Comparison of ENCODE assay signal across 13 cellular contexts in genomic region chr1:71780681-71781080, GRCh38.
DNase-seq lines count a peak whose midpoint lies in the region; ATAC-seq, FAIRE-seq and TF ChIP-seq lines count a peak whose summit lies in the region.
"Had no signal": no experiment of that assay in that cellular context is flagged by ENCODE, and none has a peak within 500 bp of the region (broad histone marks: within the 10 kb centered on the region; RNA-seq: fewer than 3 reads in every experiment).

No MANE protein-coding gene starts in this region.

- H3K36me3 ChIP-seq in breast epithelium (no peaks in the 10 kb centered on the region), kidney (ENCODE audit: control insufficient read depth in 1 of 2, insufficient read depth in 2 of 2, low read length in 2 of 2) (no peaks in the 10 kb centered on the region)
- H3K36me3 ChIP-seq: right atrium auricular region had no signal

- H3K4me1 ChIP-seq in breast epithelium (no peaks in the 10 kb centered on the region), kidney (ENCODE audit: control insufficient read depth in 1 of 2, insufficient read depth in 1 of 2, low read depth in 1 of 2, low read length in 2 of 2) (peaks cover 2 to 14% of the 10 kb centered on the region in 2 donors)
- H3K4me1 ChIP-seq: A549 had no signal

- no peaks in the 10 kb centered on the region for H3K9me3 Mint-ChIP-seq in MCF 10A (ENCODE audit: unreplicated experiment)
- no peaks in the 10 kb centered on the region for H3K9me3 Mint-ChIP-seq in stimulated activated memory B cell treated with anti-CD40 and anti-IgM and Interleukin-4, amounts not matched to agents 10 μg/mL and 1 μg/mL and 100 μg/mL, for 72 hours

- H3K27me3 ChIP-seq in breast epithelium, result no peaks in the 10 kb centered on the region
- H3K27me3 ChIP-seq: right atrium auricular region had no signal

- peaks cover 5% of the 10 kb centered on the region for H3K4me1 Mint-ChIP-seq in MCF 10A (ENCODE audit: insufficient read depth, unreplicated experiment)
- no peaks in the 10 kb centered on the region for H3K4me1 Mint-ChIP-seq in stimulated activated memory B cell treated with anti-CD40 and anti-IgM and Interleukin-4, amounts not matched to agents 10 μg/mL and 1 μg/mL and 100 μg/mL, for 72 hours

- CTCF ChIA-PET in MCF 10A (lab: Yijun Ruan, JAX), result no interaction called here

- no peak for FAIRE-seq in kidney (lab: Jason Lieb, UNC)
- FAIRE-seq: A549 had no signal

- no peak overlapping the region for H3K4me3 Mint-ChIP-seq in MCF 10A (ENCODE audit: unreplicated experiment)
- no peak overlapping the region for H3K4me3 Mint-ChIP-seq in stimulated activated memory B cell treated with anti-CD40 and anti-IgM and Interleukin-4, amounts not matched to agents 10 μg/mL and 1 μg/mL and 100 μg/mL, for 72 hours

- TF ChIP-seq POLR2A in breast epithelium (IDR thresholded peaks at IDR 0.05) (no peak), erythroblast (IDR thresholded peaks at IDR 0.05; ENCODE audit: low read length) (no peak)

- DNase-seq in MCF 10A (ENCODE audit: unreplicated experiment), result peak; percentile 18
- DNase-seq in breast epithelium (ENCODE audit: low spot score in 2 of 2), result no peak
- DNase-seq in HT1080 (ENCODE audit: low read depth), result peak; percentile 52
- no peak for DNase-seq in NCI-H1417 treated with DMSO at 0.1 percent for 48 hours (lab: John Stamatoyannopoulos, UW)
- DNase-seq in erythroblast (lab: John Stamatoyannopoulos, UW), result no peak
- no peak for DNase-seq in kidney
- DNase-seq: activated T-cell treated with anti-CD3 and anti-CD28 coated beads, Interleukin-2, amount 50 U/mL, for 48 hours; GF-D8; NCI-H2107 had no signal

- H3K27me3 Mint-ChIP-seq in MCF 10A (ENCODE audit: insufficient read depth, unreplicated experiment), result no peaks in the 10 kb centered on the region
- no peaks in the 10 kb centered on the region for H3K27me3 Mint-ChIP-seq in stimulated activated memory B cell treated with anti-CD40 and anti-IgM and Interleukin-4, amounts not matched to agents 10 μg/mL and 1 μg/mL and 100 μg/mL, for 72 hours

- intact Hi-C loops in MCF 10A (cut with micrococcal nuclease) (no loop called here), breast epithelium (cut with DNase I; ENCODE audit: low total_unique reads) (no loop called here), kidney (cut with DNase I) (no loop called here)

- TF ChIP-seq CTCF in MCF 10A (IDR thresholded peaks at IDR 0.05; ENCODE audit: unreplicated experiment), result no peak
- no peak for TF ChIP-seq CTCF in breast epithelium (IDR thresholded peaks at IDR 0.05)
- no peak for TF ChIP-seq CTCF in kidney (IDR thresholded peaks at IDR 0.05; ENCODE audit: borderline replicate concordance, extremely low read depth, insufficient read depth)

- ATAC-seq in HG02642 (IDR thresholded peaks at IDR 0.05; ENCODE audit: poor library complexity, unreplicated experiment), result peak; percentile 50
- ATAC-seq in stimulated activated memory B cell treated with anti-CD40 and anti-IgM and Interleukin-4, amounts not matched to agents 10 μg/mL and 1 μg/mL and 100 μg/mL, for 72 hours, result no peak
- ATAC-seq: A549 had no signal

- no TSS peak for BruUV-seq in MCF 10A (replicated peaks; lab: Mats Ljungman, UMichigan)

- POLR2A ChIA-PET in MCF 10A (lab: Yijun Ruan, JAX), result interaction anchor here (0.6 kb wide), 1 partner anchor 774 kb away, joined by 3 read pairs; no protein-coding TSS in a partner anchor

- H3K9ac ChIP-seq in kidney (ENCODE audit: low read length in 2 of 2), result no peak overlapping the region

- H3K27ac ChIP-seq in breast epithelium (no peak overlapping the region), kidney (ENCODE audit: low read depth in 2 of 2, low read length in 2 of 2) (no peak overlapping the region)
- H3K27ac ChIP-seq: A549, right atrium auricular region had no signal

- H3K4me3 ChIP-seq in breast epithelium, result no peak overlapping the region
- no peak overlapping the region for H3K4me3 ChIP-seq in kidney (ENCODE audit: low read length in 2 of 2)
- H3K4me3 ChIP-seq: A549, right atrium auricular region had no signal

- H3K36me3 Mint-ChIP-seq in MCF 10A (ENCODE audit: insufficient read depth, unreplicated experiment), result no peaks in the 10 kb centered on the region
- no peaks in the 10 kb centered on the region for H3K36me3 Mint-ChIP-seq in stimulated activated memory B cell treated with anti-CD40 and anti-IgM and Interleukin-4, amounts not matched to agents 10 μg/mL and 1 μg/mL and 100 μg/mL, for 72 hours

- H3K9me3 ChIP-seq in breast epithelium (no peaks in the 10 kb centered on the region), kidney (ENCODE audit: control insufficient read depth in 1 of 2, low read length in 2 of 2) (no peaks in the 10 kb centered on the region)
- H3K9me3 ChIP-seq: A549, right atrium auricular region had no signal

- no peak overlapping the region for H3K27ac Mint-ChIP-seq in MCF 10A (ENCODE audit: low read depth, unreplicated experiment)
- no peak overlapping the region for H3K27ac Mint-ChIP-seq in stimulated activated memory B cell treated with anti-CD40 and anti-IgM and Interleukin-4, amounts not matched to agents 10 μg/mL and 1 μg/mL and 100 μg/mL, for 72 hours

Comparison
In these comparisons a context has a peak if more than half of its experiments do, and no peak if none do; other contexts are left out.
1. DNase-seq: peak in MCF 10A (single experiment) and HT1080 (single experiment); none in breast epithelium (0 of 2), NCI-H1417 treated with DMSO at 0.1 percent for 48 hours (single experiment), erythroblast (0 of 2) and kidney (single experiment).